In the genomic region with DNA sequence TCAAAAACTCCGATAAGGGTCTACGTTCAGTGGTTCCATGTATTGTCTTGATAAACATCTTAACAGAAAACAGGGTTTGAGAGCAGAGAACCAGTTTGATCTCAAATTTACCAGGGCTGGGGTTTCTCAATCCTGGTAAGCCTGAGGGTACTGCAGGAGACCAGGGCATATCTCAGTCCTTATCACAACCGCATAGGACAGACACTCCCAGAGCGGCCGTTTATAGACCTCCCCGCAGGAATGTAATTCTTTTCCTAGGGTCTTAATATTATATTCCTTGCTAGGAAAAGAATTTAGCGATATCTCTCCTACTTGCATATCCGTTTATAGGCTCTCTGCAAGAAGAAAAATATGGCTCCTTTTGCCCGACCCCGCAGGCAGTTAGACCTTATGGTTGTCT, we compare ENCODE assay signal across 1 cellular context.
TF ChIP-seq lines count a peak whose summit lies in the region.

No MANE protein-coding gene starts in this region.

TF ChIP-seq in K562, 482 proteins besides CTCF, POLR2A, EP300 and RAD21:
- TF ChIP-seq CBX5 (IDR thresholded peaks at IDR 0.05; ENCODE audit: borderline replicate concordance, low read depth) (peak; percentile 93), CBX1 (IDR thresholded peaks at IDR 0.05; ENCODE audit: low read depth) (peak; percentile 70; the same call in 1 of the 2 replicates), CBX3 (IDR thresholded peaks at IDR 0.05; ENCODE audit: borderline replicate concordance in 1 of 2, low read length in 2 of 2) (peak in 1 of 2 experiments; percentile 81; a peak in 2 of 3 replicates), TRIM24 (IDR thresholded peaks at IDR 0.05) (peak; percentile 20 to 57; a peak in 1 of 4 replicates), ZNF766 (CRISPR knock-in tag; conservative IDR thresholded peaks at IDR 0.05) (0 out of 2 replicates have a peak, but pooled peaks have one; percentile 42), TRIM28 (IDR thresholded peaks at IDR 0.05) (peak; percentile 93)
- TF ChIP-seq, protein P1, sequence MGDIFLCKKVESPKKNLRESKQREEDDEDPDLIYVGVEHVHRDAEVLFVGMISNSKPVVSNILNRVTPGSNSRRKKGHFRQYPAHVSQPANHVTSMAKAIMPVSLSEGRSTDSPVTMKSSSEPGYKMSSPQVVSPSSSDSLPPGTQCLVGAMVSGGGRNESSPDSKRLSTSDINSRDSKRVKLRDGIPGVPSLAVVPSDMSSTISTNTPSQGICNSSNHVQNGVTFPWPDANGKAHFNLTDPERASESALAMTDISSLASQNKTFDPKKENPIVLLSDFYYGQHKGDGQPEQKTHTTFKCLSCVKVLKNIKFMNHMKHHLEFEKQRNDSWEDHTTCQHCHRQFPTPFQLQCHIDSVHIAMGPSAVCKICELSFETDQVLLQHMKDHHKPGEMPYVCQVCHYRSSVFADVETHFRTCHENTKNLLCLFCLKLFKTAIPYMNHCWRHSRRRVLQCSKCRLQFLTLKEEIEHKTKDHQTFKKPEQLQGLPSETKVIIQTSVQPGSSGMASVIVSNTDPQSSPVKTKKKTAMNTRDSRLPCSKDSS (IDR thresholded peaks at IDR 0.05; ENCODE audit: low read depth, partially characterized antibody): peak; percentile 66
TF ChIP-seq in K562: peak in this region for 7; not testable (repeated sequence) for 475.
